10 cellular contexts compared by ENCODE assay signal in the genomic region with DNA sequence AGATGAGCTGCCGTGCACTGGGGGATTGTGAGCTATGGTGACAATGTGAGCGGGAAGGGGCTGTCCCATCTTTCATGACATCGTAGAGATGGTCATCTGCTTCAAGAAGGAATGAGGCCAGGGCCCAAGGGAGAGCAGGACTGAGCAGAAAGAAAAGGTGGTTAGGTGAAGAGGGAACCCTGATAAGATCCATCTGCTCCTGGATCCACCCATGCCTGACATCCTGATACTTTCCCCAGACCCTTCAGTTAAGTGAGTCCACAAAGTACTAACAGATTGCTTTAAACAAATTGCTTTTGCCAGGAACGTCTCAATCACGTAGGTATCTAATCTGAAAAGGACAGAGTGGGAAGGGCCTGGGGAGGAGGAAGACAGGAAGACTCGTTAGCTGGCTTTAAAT. TPM values are rescaled to one million over a fixed set of nuclear protein-coding genes. Genes with fewer than 3 reads are reported as not detected.
"Had no signal": no experiment of that assay in that cellular context is flagged by ENCODE, and none has a peak within 500 bp of the region (broad histone marks: within the 10 kb centered on the region; RNA-seq: fewer than 3 reads in every experiment).

No MANE protein-coding gene starts in this region.

- H2AFZ ChIP-seq: GM23248 had no signal

- H3K27ac ChIP-seq: GM23248, HL-60 had no signal

- H3K36me3 ChIP-seq: HAP-1 had no signal

- DNase-seq: GM23248, GOT3, H7, HFFc6, KG1 had no signal

- H3K4me3 ChIP-seq: GM23248, HAP-1 had no signal

- H3K4me1 ChIP-seq: HAP-1 had no signal

- H3K9me3 ChIP-seq: HAP-1 had no signal

- H3K9ac ChIP-seq: GM23248 had no signal

RNA-seq across cellular contexts. Expression of a gene that starts 25.4 kb away (rescaled TPM):
- total RNA-seq: GM23248, H4, HFFc6, HT1080 had no signal
- polyA plus RNA-seq: GM23248, IgD-negative memory B cell had no signal
